ENCODE assay signal across 1 cellular context in genomic region chr1:204491653-204492052, GRCh38.
A peak's percentile ranks its signal among the peaks of the same experiment; 100 is the strongest.
TF ChIP-seq lines count a peak whose summit lies in the region.

No MANE protein-coding gene starts in this region.

TF ChIP-seq in K562, 482 proteins besides CTCF, POLR2A, EP300 and RAD21 (continued from another document):
- TF ChIP-seq ZHX1 (conservative IDR thresholded peaks at IDR 0.05; ENCODE audit: low read length) (no peak), MNT (conservative IDR thresholded peaks at IDR 0.05) (no peak), TCF7L2 (IDR thresholded peaks at IDR 0.05; ENCODE audit: low read depth, low read length) (no peak), ZNF316 (IDR thresholded peaks at IDR 0.05) (peak; percentile 91), IFI16 (CRISPR knock-in tag; IDR thresholded peaks at IDR 0.05) (no peak), KLF13 (tag; IDR thresholded peaks at IDR 0.05; ENCODE audit: borderline replicate concordance, low read depth) (no peak), NCOR1 (IDR thresholded peaks at IDR 0.05) (no peak), MAFF (IDR thresholded peaks at IDR 0.05; ENCODE audit: low read length) (peak; percentile 70), MAFG (tag; conservative IDR thresholded peaks at IDR 0.05) (peak; percentile 77), HMBOX1 (IDR thresholded peaks at IDR 0.05) (no peak)
TF ChIP-seq in K562: peak in this region for 5.
